8 cellular contexts compared by ENCODE assay signal in genomic region chr17:1197781-1198490, GRCh38.
A peak's percentile ranks its signal among the peaks of the same experiment; 100 is the strongest.
DNase-seq lines count a peak whose midpoint lies in the region; ATAC-seq and TF ChIP-seq lines count a peak whose summit lies in the region.

No MANE protein-coding gene starts in this region.

- H3K27me3 ChIP-seq in neuron (ENCODE audit: insufficient read depth, low read length) (no peaks in the 10 kb centered on the region), HAP-1 (ENCODE audit: low read depth) (no peaks in the 10 kb centered on the region)

- H3K4me1 ChIP-seq in neuron (ENCODE audit: insufficient read depth, low read length) = peaks cover 10% of the 10 kb centered on the region
- no peaks in the 10 kb centered on the region for H3K4me1 ChIP-seq in HAP-1

- peak; percentile 34 for TF ChIP-seq POLR2A in GM18526 (IDR thresholded peaks at IDR 0.05; ENCODE audit: extremely low read depth, insufficient read length)

- H3K4me3 ChIP-seq in choroid plexus epithelial cell (ENCODE audit: low read depth, low read length) (no peak overlapping the region), neuron (ENCODE audit: low read length) (peak overlapping the region; percentile 5), HAP-1 (no peak overlapping the region)

- peak; percentile 34 for DNase-seq in T-helper 22 cell (ENCODE audit: low read depth)
- peak; percentile 64 for DNase-seq in choroid plexus epithelial cell (ENCODE audit: low read depth)
- no peak for DNase-seq in COLO829 (ENCODE audit: low spot score)
- no peak for DNase-seq in HAP-1 (ENCODE audit: low spot score in 2 of 2)
- DNase-seq in hepatic stellate cell (ENCODE audit: low spot score) = no peak

- ATAC-seq in HG03039 (IDR thresholded peaks at IDR 0.05; ENCODE audit: unreplicated experiment) = peak; percentile 44

- no peaks in the 10 kb centered on the region for H3K36me3 ChIP-seq in neuron (ENCODE audit: insufficient read depth, low read length)
- no peaks in the 10 kb centered on the region for H3K36me3 ChIP-seq in HAP-1 (replicated peaks)

- in situ Hi-C loops in HAP-1 (cut with MboI; ENCODE audit: low sequenced_read_pairs) = no loop called here

- peak overlapping the region; percentile 38 for H2AFZ ChIP-seq in neuron (ENCODE audit: low read depth, low read length)

- H3K9me3 ChIP-seq in neuron (ENCODE audit: low read length) (no peaks in the 10 kb centered on the region), HAP-1 (no peaks in the 10 kb centered on the region)

- TF ChIP-seq CTCF in choroid plexus epithelial cell (conservative IDR thresholded peaks at IDR 0.05; ENCODE audit: low read depth, low read length) = no peak

Comparison
In these comparisons a context has a peak if more than half of its experiments do, and no peak if none do; other contexts are left out.
1. DNase-seq: peak in T-helper 22 cell (single experiment) and choroid plexus epithelial cell (single experiment); none in COLO829 (single experiment), HAP-1 (0 of 2) and hepatic stellate cell (single experiment).